ENCODE assay signal across 7 cellular contexts in genomic region chr20:25309395-25310267, GRCh38.
DNase-seq lines count a peak whose midpoint lies in the region; ATAC-seq and TF ChIP-seq lines count a peak whose summit lies in the region.

No MANE protein-coding gene starts in this region.

- DNase-seq in colonic mucosa (peak; percentile 74), mucosa of gallbladder (ENCODE audit: low spot score) (peak; percentile 61), NCI-H2081 treated with DMSO at 0.1 percent for 48 hours (lab: John Stamatoyannopoulos, UW) (no peak)
- no peak for DNase-seq in stimulated activated CD4-positive, alpha-beta T cell treated with anti-CD3 and anti-CD28 coated beads, Interleukin-15, amount 100 ng/mL, for 24 hours

- TF ChIP-seq CTCF in OCI-LY3 (IDR thresholded peaks at IDR 0.05; ENCODE audit: low read depth, low read length) (no peak), colonic mucosa (IDR thresholded peaks at IDR 0.05) (no peak)

- no peaks in the 10 kb centered on the region for H3K79me2 ChIP-seq in OCI-LY3 (ENCODE audit: low read length)

- H3K4me2 ChIP-seq in OCI-LY3 (ENCODE audit: low read length), result peak overlapping the region; percentile 87

- H3K36me3 ChIP-seq in OCI-LY3 (replicated peaks; ENCODE audit: low read depth, low read length) (no peaks in the 10 kb centered on the region), colonic mucosa (no peaks in the 10 kb centered on the region)

- H3K4me1 ChIP-seq in OCI-LY3 (ENCODE audit: low read length), result peaks cover 30% of the 10 kb centered on the region
- H3K4me1 ChIP-seq in colonic mucosa, result peaks cover 21% of the 10 kb centered on the region

- intact Hi-C loops in colonic mucosa (cut with DNase I), result no loop called here

- 0 out of 2 replicates have a peak overlapping the region, but pooled peaks have one; percentile 53 for H3K27ac ChIP-seq in OCI-LY3 (ENCODE audit: low read length)
- peak overlapping the region; percentile 95 for H3K27ac ChIP-seq in colonic mucosa

- no peak overlapping the region for H2AFZ ChIP-seq in OCI-LY3 (ENCODE audit: low read depth, low read length)

- 0 out of 2 replicates have a peak overlapping the region, but pooled peaks have one; percentile 58 for H3K4me3 ChIP-seq in OCI-LY3 (ENCODE audit: low read length)
- no peak overlapping the region for H3K4me3 ChIP-seq in colonic mucosa

- H3K9me3 ChIP-seq in OCI-LY3 (ENCODE audit: insufficient read depth, low read length) (no peaks in the 10 kb centered on the region), colonic mucosa (no peaks in the 10 kb centered on the region)

- ATAC-seq in GM21619 (IDR thresholded peaks at IDR 0.05; ENCODE audit: unreplicated experiment) (peak; percentile 10), GM18858 (IDR thresholded peaks at IDR 0.05; ENCODE audit: unreplicated experiment) (no peak)

- H3K9ac ChIP-seq in OCI-LY3 (ENCODE audit: low read length) (no peak overlapping the region), colonic mucosa (ENCODE audit: low read depth in 2 of 2, low read length in 2 of 2) (peak overlapping the region; percentile 3 to 77)

- H3K27me3 ChIP-seq in OCI-LY3 (ENCODE audit: low read depth, low read length) (no peaks in the 10 kb centered on the region), colonic mucosa (no peaks in the 10 kb centered on the region)

- H4K20me1 ChIP-seq in OCI-LY3 (ENCODE audit: insufficient read depth, low read length), result no peaks in the 10 kb centered on the region

Comparison
In these comparisons a context has a peak if more than half of its experiments do, and no peak if none do; other contexts are left out.
1. DNase-seq: peak in colonic mucosa (single experiment) and mucosa of gallbladder (single experiment); none in NCI-H2081 treated with DMSO at 0.1 percent for 48 hours (single experiment) and stimulated activated CD4-positive, alpha-beta T cell treated with anti-CD3 and anti-CD28 coated beads, Interleukin-15, amount 100 ng/mL, for 24 hours (single experiment).